9 cellular contexts compared by ENCODE assay signal in the genomic region with DNA sequence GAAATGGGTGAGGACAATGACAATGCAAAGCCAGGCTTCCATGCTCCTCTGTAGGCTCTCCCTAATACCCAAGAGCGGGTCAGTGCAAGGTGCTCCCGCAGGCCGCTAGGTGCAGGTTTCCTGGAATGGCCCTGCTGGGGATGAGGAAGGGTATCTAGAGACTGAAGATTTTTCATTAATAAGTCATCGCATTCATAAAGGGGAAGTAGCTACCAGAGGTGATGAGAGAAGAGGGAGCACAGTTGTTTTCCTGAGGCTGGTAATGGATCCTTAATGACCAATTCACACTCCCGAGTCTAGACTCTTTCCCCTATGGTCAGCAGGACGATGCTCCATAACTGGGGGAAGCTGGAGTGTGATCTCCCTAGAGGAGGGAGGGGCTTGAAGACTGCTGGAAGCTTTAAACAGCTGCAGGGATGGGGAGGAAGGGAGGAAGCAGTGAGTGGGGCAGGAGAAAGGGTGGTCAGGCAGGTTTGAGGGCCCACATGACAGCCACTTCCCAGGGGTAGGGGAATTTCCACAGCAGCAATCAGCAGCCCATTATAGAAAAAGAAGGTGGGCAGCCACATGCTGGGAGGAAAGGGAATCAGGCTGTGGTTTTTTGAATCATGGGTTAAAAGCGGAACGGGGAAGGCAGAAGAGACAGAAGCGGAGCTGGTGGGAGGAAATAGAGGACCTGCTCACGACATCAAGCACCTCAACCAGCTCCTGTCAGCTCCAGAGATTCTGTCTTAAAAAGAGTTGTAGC. TPM values are rescaled to one million over a fixed set of nuclear protein-coding genes. Genes with fewer than 3 reads are reported as not detected.
DNase-seq lines count a peak whose midpoint lies in the region; ATAC-seq and TF ChIP-seq lines count a peak whose summit lies in the region.
"Had no signal": no experiment of that assay in that cellular context is flagged by ENCODE, and none has a peak within 500 bp of the region (broad histone marks: within the 10 kb centered on the region; RNA-seq: fewer than 3 reads in every experiment).

No MANE protein-coding gene starts in this region.

- no peak overlapping the region for H3K4me3 ChIP-seq in left lung
- H3K4me3 ChIP-seq: body of pancreas had no signal

- H3K9me3 Mint-ChIP-seq in CD14-positive monocyte = peaks cover 0 to 6% (median 0%) of the 10 kb centered on the region in 7 donors
- no peaks in the 10 kb centered on the region for H3K9me3 Mint-ChIP-seq in effector memory CD8-positive, alpha-beta T cell

- H3K36me3 Mint-ChIP-seq in CD14-positive monocyte = no peaks in the 10 kb centered on the region
- no peaks in the 10 kb centered on the region for H3K36me3 Mint-ChIP-seq in effector memory CD8-positive, alpha-beta T cell (ENCODE audit: insufficient read depth)

- no peaks in the 10 kb centered on the region for H3K9me3 ChIP-seq in left lung
- H3K9me3 ChIP-seq: body of pancreas had no signal

- peak overlapping the region; percentile 75 to 84 for H3K4me3 Mint-ChIP-seq in CD14-positive monocyte
- H3K4me3 Mint-ChIP-seq in effector memory CD8-positive, alpha-beta T cell = peak overlapping the region; percentile 63 to 76

- peaks cover 0 to 5% of the 10 kb centered on the region in 2 donors for H3K27me3 ChIP-seq in left lung
- H3K27me3 ChIP-seq: body of pancreas had no signal

- ATAC-seq in effector memory CD8-positive, alpha-beta T cell (replicated peaks) = no peak
- ATAC-seq in left lung = no peak
- ATAC-seq: body of pancreas had no signal

- H3K4me1 ChIP-seq in left lung = no peaks in the 10 kb centered on the region
- H3K4me1 ChIP-seq: body of pancreas had no signal

- no peak for TF ChIP-seq CTCF in CD14-positive monocyte (IDR thresholded peaks at IDR 0.05)
- TF ChIP-seq CTCF in left lung (IDR thresholded peaks at IDR 0.05) = no peak

- H3K27ac ChIP-seq in left lung = peak overlapping the region in 1 of 2 donors; percentile 82

- intact Hi-C loops in CD14-positive monocyte (cut with micrococcal nuclease) (no loop called here), left lung (cut with DNase I) (no loop called here)

- peaks cover 27% of the 10 kb centered on the region for H3K4me1 Mint-ChIP-seq in CD14-positive monocyte
- H3K4me1 Mint-ChIP-seq in effector memory CD8-positive, alpha-beta T cell (ENCODE audit: low read depth in 2 of 2) = peaks cover 0 to 7% of the 10 kb centered on the region in 2 donors

- peaks cover 0 to 42% (median 2%) of the 10 kb centered on the region in 3 donors for H3K27me3 Mint-ChIP-seq in CD14-positive monocyte (ENCODE audit: low read depth in 3 of 3)
- peaks cover 0 to 6% of the 10 kb centered on the region in 2 donors for H3K27me3 Mint-ChIP-seq in effector memory CD8-positive, alpha-beta T cell

- no peaks in the 10 kb centered on the region for H3K36me3 ChIP-seq in left lung

- DNase-seq in CD14-positive monocyte (ENCODE audit: low spot score) = peak; percentile 50
- DNase-seq in GM19238 (ENCODE audit: insufficient read length, low spot score) = peak; percentile 20
- DNase-seq in NCI-H2227 (lab: John Stamatoyannopoulos, UW; ENCODE audit: unreplicated experiment) = peak; percentile 51
- DNase-seq in effector memory CD8-positive, alpha-beta T cell = no peak
- no peak for DNase-seq in middle frontal gyrus (ENCODE audit: extremely low spot score, low spot score)
- DNase-seq in foreskin melanocyte = no peak
- DNase-seq in NCI-H146 treated with DMSO at 0.1 percent for 48 hours (lab: John Stamatoyannopoulos, UW; ENCODE audit: unreplicated experiment) = no peak
- no peak for DNase-seq in left lung

- peak overlapping the region; percentile 83 to 95 (median 91) for H3K27ac Mint-ChIP-seq in CD14-positive monocyte
- peak overlapping the region; percentile 58 to 78 for H3K27ac Mint-ChIP-seq in effector memory CD8-positive, alpha-beta T cell

RNA-seq across cellular contexts. Expression of a gene that starts 10.2 kb away (rescaled TPM):
- polyA plus RNA-seq in CD14-positive monocyte = 100 to 1,000 TPM; 430 to 497 TPM
- 100 to 1,000 TPM; 129 to 135 TPM for total RNA-seq in left lung

RNA-seq across cellular contexts. Expression of a gene that starts 52.7 kb away (rescaled TPM):
- not detected for polyA plus RNA-seq in CD14-positive monocyte
- not detected for total RNA-seq in left lung
- total RNA-seq: body of pancreas had no signal

Comparison
In these comparisons a context has a peak if more than half of its experiments do, and no peak if none do; other contexts are left out.
1. DNase-seq: peak in CD14-positive monocyte (single experiment), GM19238 (single experiment) and NCI-H2227 (single experiment); none in effector memory CD8-positive, alpha-beta T cell (0 of 3), middle frontal gyrus (single experiment), foreskin melanocyte (single experiment), NCI-H146 treated with DMSO at 0.1 percent for 48 hours (single experiment) and left lung (0 of 2).